ENCODE assay signal across 8 cellular contexts in genomic region chr7:66044498-66044854, GRCh38. TPM values are rescaled to one million over a fixed set of nuclear protein-coding genes. Genes with fewer than 3 reads are reported as not detected.
DNase-seq lines count a peak whose midpoint lies in the region; ATAC-seq and TF ChIP-seq lines count a peak whose summit lies in the region.
"Not testable (repeated sequence)": the region's sequence is repeated elsewhere in the genome, so short reads cannot be mapped to it uniquely, and the experiment has no call there.

No MANE protein-coding gene starts in this region.

- CTCF ChIA-PET in CD8-positive, alpha-beta memory T cell (lab: Charles Lee): interaction anchor here (0.9 kb wide), 1 partner anchor 14 kb away, joined by 4 read pairs; no protein-coding TSS in a partner anchor
- CTCF ChIA-PET in PC-3 (lab: Charles Lee): not testable (repeated sequence)

- H3K4me1 ChIP-seq in CD8-positive, alpha-beta memory T cell (ENCODE audit: insufficient read depth, low read length); rectal smooth muscle tissue (ENCODE audit: control insufficient read depth, insufficient read depth, low read length): not testable (repeated sequence)
- H3K4me1 ChIP-seq in PC-3 (ENCODE audit: insufficient read depth, low read length) (peaks cover 28% of the 10 kb centered on the region), lower lobe of right lung (peaks cover 12% of the 10 kb centered on the region), tibial nerve (peaks cover 0 to 13% (median 5%) of the 10 kb centered on the region in 4 donors)

- H3K4me2 ChIP-seq in PC-3 (ENCODE audit: low read length): peak overlapping the region; percentile 93

- H3K9me3 Mint-ChIP-seq in CD8-positive, alpha-beta memory T cell; activated T-helper 1 cell treated with anti-CD3 and anti-CD28 coated beads, Interleukin-12 subunit alpha, Interleukin-12 subunit beta, Interleukin-2, Interleukin-4 antibody, amounts not matched to agents 30 ng/mL and 10 ng/mL and 1 ng/mL, durations not matched to agents 14 hours and 24 hours and 36 hours; central memory CD8-positive, alpha-beta T cell: not testable (repeated sequence)

- H3K27ac ChIP-seq in CD8-positive, alpha-beta memory T cell (ENCODE audit: low read depth, low read length); PC-3 (ENCODE audit: low read length); rectal smooth muscle tissue (ENCODE audit: low read depth, low read length); tibial nerve: not testable (repeated sequence)
- H3K27ac ChIP-seq in lower lobe of right lung: peak overlapping the region; percentile 68

- H3K9ac ChIP-seq in PC-3 (ENCODE audit: low read length); rectal smooth muscle tissue (ENCODE audit: low read length): not testable (repeated sequence)

- H3K27me3 Mint-ChIP-seq in CD8-positive, alpha-beta memory T cell: peaks cover 8 to 25% of the 10 kb centered on the region in 2 donors
- peaks cover 16% of the 10 kb centered on the region for H3K27me3 Mint-ChIP-seq in activated T-helper 1 cell treated with anti-CD3 and anti-CD28 coated beads, Interleukin-12 subunit alpha, Interleukin-12 subunit beta, Interleukin-2, Interleukin-4 antibody, amounts not matched to agents 30 ng/mL and 10 ng/mL and 1 ng/mL, durations not matched to agents 14 hours and 24 hours and 36 hours (ENCODE audit: insufficient read depth)
- peaks cover 12% of the 10 kb centered on the region for H3K27me3 Mint-ChIP-seq in central memory CD8-positive, alpha-beta T cell

- H3K27me3 ChIP-seq in CD8-positive, alpha-beta memory T cell (ENCODE audit: insufficient read depth, low read length, poor library complexity, severe bottlenecking); PC-3 (ENCODE audit: low read length); lower lobe of right lung (ENCODE audit: low read depth); rectal smooth muscle tissue (ENCODE audit: control insufficient read depth, insufficient read depth, low read length); tibial nerve: not testable (repeated sequence)

- not testable (repeated sequence) for H3K36me3 ChIP-seq in CD8-positive, alpha-beta memory T cell (ENCODE audit: insufficient read depth, low read length); PC-3 (ENCODE audit: low read depth, low read length); lower lobe of right lung; rectal smooth muscle tissue (ENCODE audit: control insufficient read depth, insufficient read depth, low read length); tibial nerve

- H3K4me3 ChIP-seq in CD8-positive, alpha-beta memory T cell (ENCODE audit: low read length): not testable (repeated sequence)
- peak overlapping the region; percentile 79 for H3K4me3 ChIP-seq in PC-3 (ENCODE audit: low read length)
- H3K4me3 ChIP-seq in foreskin fibroblast (ENCODE audit: low read depth in 1 of 2, low read length in 2 of 2): peak overlapping the region; percentile 23 to 46
- H3K4me3 ChIP-seq in lower lobe of right lung: peak overlapping the region; percentile 54
- H3K4me3 ChIP-seq in rectal smooth muscle tissue (ENCODE audit: low read length): peak overlapping the region; percentile 51
- H3K4me3 ChIP-seq in tibial nerve: peak overlapping the region; percentile 24 to 55 (median 36)

- DNase-seq in CD8-positive, alpha-beta memory T cell; PC-3; activated T-helper 1 cell treated with anti-CD3 and anti-CD28 coated beads, Interleukin-12 subunit alpha, Interleukin-12 subunit beta, Interleukin-2, Interleukin-4 antibody, amounts not matched to agents 30 ng/mL and 10 ng/mL and 1 ng/mL, durations not matched to agents 14 hours and 24 hours and 36 hours (ENCODE audit: low spot score); central memory CD8-positive, alpha-beta T cell (ENCODE audit: low spot score in 2 of 2); foreskin fibroblast; lower lobe of right lung; tibial nerve (ENCODE audit: low spot score in 2 of 2): not testable (repeated sequence)

- TF ChIP-seq EP300 in tibial nerve (IDR thresholded peaks at IDR 0.05): not testable (repeated sequence)

- not testable (repeated sequence) for BruUV-seq in PC-3 (replicated peaks; lab: Mats Ljungman, UMichigan)

- H3K9me2 ChIP-seq in PC-3 (replicated peaks; ENCODE audit: low read length): not testable (repeated sequence)

- not testable (repeated sequence) for H4K20me1 ChIP-seq in PC-3 (ENCODE audit: low read length)

- not testable (repeated sequence) for H3K4me1 Mint-ChIP-seq in CD8-positive, alpha-beta memory T cell; activated T-helper 1 cell treated with anti-CD3 and anti-CD28 coated beads, Interleukin-12 subunit alpha, Interleukin-12 subunit beta, Interleukin-2, Interleukin-4 antibody, amounts not matched to agents 30 ng/mL and 10 ng/mL and 1 ng/mL, durations not matched to agents 14 hours and 24 hours and 36 hours (ENCODE audit: low read depth); central memory CD8-positive, alpha-beta T cell

- not testable (repeated sequence) for ATAC-seq in PC-3; central memory CD8-positive, alpha-beta T cell (replicated peaks; ENCODE audit: extremely low read depth, poor library complexity, severe bottlenecking); lower lobe of right lung

- H2AFZ ChIP-seq in PC-3 (ENCODE audit: low read length): peak overlapping the region; percentile 95; the same call in 1 of the 2 replicates

- H3F3A ChIP-seq in PC-3 (ENCODE audit: low read length, unreplicated experiment): not testable (repeated sequence)

- H3K36me3 Mint-ChIP-seq in CD8-positive, alpha-beta memory T cell; activated T-helper 1 cell treated with anti-CD3 and anti-CD28 coated beads, Interleukin-12 subunit alpha, Interleukin-12 subunit beta, Interleukin-2, Interleukin-4 antibody, amounts not matched to agents 30 ng/mL and 10 ng/mL and 1 ng/mL, durations not matched to agents 14 hours and 24 hours and 36 hours (ENCODE audit: low read depth); central memory CD8-positive, alpha-beta T cell (ENCODE audit: insufficient read depth): not testable (repeated sequence)

- H3K4me3 Mint-ChIP-seq in CD8-positive, alpha-beta memory T cell: peak overlapping the region; percentile 67 to 83 (median 79)
- H3K4me3 Mint-ChIP-seq in activated T-helper 1 cell treated with anti-CD3 and anti-CD28 coated beads, Interleukin-12 subunit alpha, Interleukin-12 subunit beta, Interleukin-2, Interleukin-4 antibody, amounts not matched to agents 30 ng/mL and 10 ng/mL and 1 ng/mL, durations not matched to agents 14 hours and 24 hours and 36 hours: peak overlapping the region; percentile 62
- H3K4me3 Mint-ChIP-seq in central memory CD8-positive, alpha-beta T cell: peak overlapping the region; percentile 72

- not testable (repeated sequence) for H3K27ac Mint-ChIP-seq in CD8-positive, alpha-beta memory T cell; activated T-helper 1 cell treated with anti-CD3 and anti-CD28 coated beads, Interleukin-12 subunit alpha, Interleukin-12 subunit beta, Interleukin-2, Interleukin-4 antibody, amounts not matched to agents 30 ng/mL and 10 ng/mL and 1 ng/mL, durations not matched to agents 14 hours and 24 hours and 36 hours; central memory CD8-positive, alpha-beta T cell (ENCODE audit: low read depth)

- not testable (repeated sequence) for TF ChIP-seq POLR2A in tibial nerve (IDR thresholded peaks at IDR 0.05)

- H3K9me3 ChIP-seq in CD8-positive, alpha-beta memory T cell (ENCODE audit: low read length); PC-3 (ENCODE audit: low read length); lower lobe of right lung; tibial nerve: not testable (repeated sequence)

- not testable (repeated sequence) for TF ChIP-seq CTCF in PC-3 (conservative IDR thresholded peaks at IDR 0.05; ENCODE audit: low read depth, low read length); foreskin fibroblast (IDR thresholded peaks at IDR 0.05; ENCODE audit: low read depth, low read length); lower lobe of right lung (IDR thresholded peaks at IDR 0.05); tibial nerve (IDR thresholded peaks at IDR 0.05)

- WGBS in tibial nerve, 2 donors: 22 to 31% methylated on average over 16 to 17 of the region's 17 CpGs

- POLR2A ChIA-PET in CD8-positive, alpha-beta memory T cell (lab: Charles Lee): not testable (repeated sequence)
- POLR2A ChIA-PET in PC-3 (lab: Charles Lee; ENCODE audit: unreplicated experiment): interaction anchor here (0.5 to 0.7 kb wide), 2 partner anchors 63 to 339 kb away, joined by 3 to 8 read pairs; no protein-coding TSS in a partner anchor

- intact Hi-C loops in PC-3 (cut with micrococcal nuclease); activated T-helper 1 cell treated with anti-CD3 and anti-CD28 coated beads, Interleukin-12 subunit alpha, Interleukin-12 subunit beta, Interleukin-2, Interleukin-4 antibody, amounts not matched to agents 30 ng/mL and 10 ng/mL and 1 ng/mL, durations not matched to agents 14 hours and 24 hours and 36 hours (cut with micrococcal nuclease); lower lobe of right lung (cut with DNase I): not testable (repeated sequence)

- H3K79me2 ChIP-seq in PC-3 (ENCODE audit: low read length): not testable (repeated sequence)

RNA-seq across cellular contexts. Expression of gene ASL, which starts 31.1 kb away (rescaled TPM):
- 10 to 100 TPM; 24.2 to 27.7 TPM for total RNA-seq in CD8-positive, alpha-beta memory T cell
- 14.1 TPM for polyA plus RNA-seq in CD8-positive, alpha-beta memory T cell
- total RNA-seq in PC-3 (2014; rRNA removed) (55.9 and 69.0 TPM in 2 replicates), lower lobe of right lung (48.7 TPM), tibial nerve (100 to 1,000 TPM in 1 of 4 donors, 10 to 100 TPM in 3; 48.7 to 130 (median 63.3) TPM)
- 36.6 and 44.9 TPM in 2 replicates for total RNA-seq in activated T-helper 1 cell treated with anti-CD3 and anti-CD28 coated beads, Interleukin-12 subunit alpha, Interleukin-12 subunit beta, Interleukin-2, Interleukin-4 antibody, amounts not matched to agents 30 ng/mL and 10 ng/mL and 1 ng/mL, durations not matched to agents 14 hours and 24 hours and 36 hours
